In genomic region chr1:194044892-194045291, GRCh38 we compare ENCODE assay signal across 10 cellular contexts.
"Had no signal": no experiment of that assay in that cellular context is flagged by ENCODE, and none has a peak within 500 bp of the region (broad histone marks: within the 10 kb centered on the region; RNA-seq: fewer than 3 reads in every experiment).

No MANE protein-coding gene starts in this region.

- H3K27ac ChIP-seq: ascending aorta, testis had no signal

- H3K36me3 Mint-ChIP-seq: activated naive CD8-positive, alpha-beta T cell treated with anti-CD3 and anti-CD28 coated beads, Interleukin-2, amount 10 ng/mL, durations not matched to agents 7 days and 5 days had no signal

- H3K4me3 ChIP-seq: ascending aorta, testis had no signal

- H3K4me3 Mint-ChIP-seq: activated naive CD8-positive, alpha-beta T cell treated with anti-CD3 and anti-CD28 coated beads, Interleukin-2, amount 10 ng/mL, durations not matched to agents 7 days and 5 days; stimulated activated naive CD8-positive, alpha-beta T cell treated with anti-CD3 and anti-CD28 coated beads, Interleukin-15, Interleukin-2, amounts not matched to agents 100 ng/mL and 50 ng/mL, for 24 hours; T-helper 17 cell had no signal

- H3K9me3 Mint-ChIP-seq: stimulated activated naive CD8-positive, alpha-beta T cell treated with anti-CD3 and anti-CD28 coated beads, Interleukin-15, Interleukin-2, amounts not matched to agents 100 ng/mL and 50 ng/mL, for 24 hours had no signal

- H3K27me3 Mint-ChIP-seq: activated naive CD8-positive, alpha-beta T cell treated with anti-CD3 and anti-CD28 coated beads, Interleukin-2, amount 10 ng/mL, durations not matched to agents 7 days and 5 days; stimulated activated naive CD8-positive, alpha-beta T cell treated with anti-CD3 and anti-CD28 coated beads, Interleukin-15, Interleukin-2, amounts not matched to agents 100 ng/mL and 50 ng/mL, for 24 hours; T-helper 17 cell had no signal

- DNase-seq: activated effector memory CD4-positive, alpha-beta T cell treated with Interleukin-2 at 50 U/mL for 16 hours; activated naive CD8-positive, alpha-beta T cell treated with anti-CD3 and anti-CD28 coated beads, Interleukin-2, amount 10 ng/mL, durations not matched to agents 7 days and 5 days; foreskin melanocyte; head of caudate nucleus; stimulated activated CD4-positive, alpha-beta T cell treated with anti-CD3 and anti-CD28 coated beads, Interleukin-12 subunit alpha, Interleukin-12 subunit beta, amount 100 ng/mL, for 4 hours; T-helper 17 cell; testis had no signal

- H3K27me3 ChIP-seq: ascending aorta, testis had no signal

- H3K4me1 ChIP-seq: ascending aorta, testis had no signal

- ATAC-seq: left lobe of liver, T-helper 17 cell had no signal

- H3K27ac Mint-ChIP-seq: stimulated activated naive CD8-positive, alpha-beta T cell treated with anti-CD3 and anti-CD28 coated beads, Interleukin-15, Interleukin-2, amounts not matched to agents 100 ng/mL and 50 ng/mL, for 24 hours; T-helper 17 cell had no signal
